ENCODE assay signal across 1 cellular context in the genomic region with DNA sequence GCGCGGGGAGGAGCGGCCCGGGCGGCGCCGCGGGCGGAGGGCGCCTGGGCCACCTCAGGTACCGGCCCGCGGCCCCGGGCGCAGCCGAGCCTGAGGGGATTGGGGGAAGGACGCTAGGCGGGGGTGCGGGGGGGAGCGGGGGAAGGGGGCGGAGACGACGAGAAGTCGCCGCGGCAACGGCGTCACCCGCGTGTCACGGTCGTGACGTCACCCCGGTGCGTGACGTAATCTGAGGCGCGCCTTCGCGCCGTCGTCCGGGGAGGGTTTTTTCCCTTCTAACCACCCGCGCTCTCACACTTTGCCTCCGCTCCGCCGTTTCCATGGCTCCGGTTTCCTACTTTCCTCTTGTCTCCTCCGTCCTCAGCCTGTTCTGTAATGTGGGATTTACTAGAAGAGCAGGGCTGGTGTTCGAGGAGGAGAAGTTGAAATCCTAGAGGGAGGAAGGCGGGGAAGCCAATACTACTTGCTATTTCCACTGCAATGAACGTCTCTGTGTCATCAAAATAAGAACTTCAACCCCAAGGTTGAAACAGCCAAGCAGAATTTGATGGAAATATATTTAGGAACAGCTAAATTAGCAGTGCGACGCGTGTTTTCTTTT.
TF ChIP-seq lines count a peak whose summit lies in the region.

A gene (minus strand): TSS at position 109 of the 601 bp plus-strand sequence. CDS start 226 bp downstream, outside the sequence.

TF ChIP-seq in K562, 482 proteins besides CTCF, POLR2A, EP300 and RAD21 (continued from another document and continues in another):
- TF ChIP-seq, protein P1, sequence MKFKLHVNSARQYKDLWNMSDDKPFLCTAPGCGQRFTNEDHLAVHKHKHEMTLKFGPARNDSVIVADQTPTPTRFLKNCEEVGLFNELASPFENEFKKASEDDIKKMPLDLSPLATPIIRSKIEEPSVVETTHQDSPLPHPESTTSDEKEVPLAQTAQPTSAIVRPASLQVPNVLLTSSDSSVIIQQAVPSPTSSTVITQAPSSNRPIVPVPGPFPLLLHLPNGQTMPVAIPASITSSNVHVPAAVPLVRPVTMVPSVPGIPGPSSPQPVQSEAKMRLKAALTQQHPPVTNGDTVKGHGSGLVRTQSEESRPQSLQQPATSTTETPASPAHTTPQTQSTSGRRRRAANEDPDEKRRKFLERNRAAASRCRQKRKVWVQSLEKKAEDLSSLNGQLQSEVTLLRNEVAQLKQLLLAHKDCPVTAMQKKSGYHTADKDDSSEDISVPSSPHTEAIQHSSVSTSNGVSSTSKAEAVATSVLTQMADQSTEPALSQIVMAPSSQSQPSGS (CRISPR knock-in tag; IDR thresholded peaks at IDR 0.05) = peak; percentile 76; the same call in 1 of the 2 replicates
- no peak for TF ChIP-seq PCBP1 (IDR thresholded peaks at IDR 0.05; ENCODE audit: low read depth, low read length, poor library complexity, severe bottlenecking)
- TF ChIP-seq MTA2 (IDR thresholded peaks at IDR 0.05; ENCODE audit: low read depth) = no peak
- no peak for TF ChIP-seq HIVEP1 (CRISPR knock-in tag; IDR thresholded peaks at IDR 0.05)
- TF ChIP-seq, protein P2, sequence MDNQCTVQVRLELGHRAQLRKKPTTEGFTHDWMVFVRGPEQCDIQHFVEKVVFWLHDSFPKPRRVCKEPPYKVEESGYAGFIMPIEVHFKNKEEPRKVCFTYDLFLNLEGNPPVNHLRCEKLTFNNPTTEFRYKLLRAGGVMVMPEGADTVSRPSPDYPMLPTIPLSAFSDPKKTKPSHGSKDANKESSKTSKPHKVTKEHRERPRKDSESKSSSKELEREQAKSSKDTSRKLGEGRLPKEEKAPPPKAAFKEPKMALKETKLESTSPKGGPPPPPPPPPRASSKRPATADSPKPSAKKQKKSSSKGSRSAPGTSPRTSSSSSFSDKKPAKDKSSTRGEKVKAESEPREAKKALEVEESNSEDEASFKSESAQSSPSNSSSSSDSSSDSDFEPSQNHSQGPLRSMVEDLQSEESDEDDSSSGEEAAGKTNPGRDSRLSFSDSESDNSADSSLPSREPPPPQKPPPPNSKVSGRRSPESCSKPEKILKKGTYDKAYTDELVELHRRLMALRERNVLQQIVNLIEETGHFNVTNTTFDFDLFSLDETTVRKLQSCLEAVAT (IDR thresholded peaks at IDR 0.05) = peak; percentile 79 to 94
- TF ChIP-seq, protein P3, sequence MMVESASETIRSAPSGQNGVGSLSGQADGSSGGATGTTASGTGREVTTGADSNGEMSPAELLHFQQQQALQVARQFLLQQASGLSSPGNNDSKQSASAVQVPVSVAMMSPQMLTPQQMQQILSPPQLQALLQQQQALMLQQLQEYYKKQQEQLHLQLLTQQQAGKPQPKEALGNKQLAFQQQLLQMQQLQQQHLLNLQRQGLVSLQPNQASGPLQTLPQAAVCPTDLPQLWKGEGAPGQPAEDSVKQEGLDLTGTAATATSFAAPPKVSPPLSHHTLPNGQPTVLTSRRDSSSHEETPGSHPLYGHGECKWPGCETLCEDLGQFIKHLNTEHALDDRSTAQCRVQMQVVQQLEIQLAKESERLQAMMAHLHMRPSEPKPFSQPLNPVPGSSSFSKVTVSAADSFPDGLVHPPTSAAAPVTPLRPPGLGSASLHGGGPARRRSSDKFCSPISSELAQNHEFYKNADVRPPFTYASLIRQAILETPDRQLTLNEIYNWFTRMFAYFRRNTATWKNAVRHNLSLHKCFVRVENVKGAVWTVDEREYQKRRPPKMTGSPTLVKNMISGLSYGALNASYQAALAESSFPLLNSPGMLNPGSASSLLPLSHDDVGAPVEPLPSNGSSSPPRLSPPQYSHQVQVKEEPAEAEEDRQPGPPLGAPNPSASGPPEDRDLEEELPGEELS (CRISPR knock-in tag; IDR thresholded peaks at IDR 0.05; ENCODE audit: borderline replicate concordance) = no peak
- TF ChIP-seq, protein P4, sequence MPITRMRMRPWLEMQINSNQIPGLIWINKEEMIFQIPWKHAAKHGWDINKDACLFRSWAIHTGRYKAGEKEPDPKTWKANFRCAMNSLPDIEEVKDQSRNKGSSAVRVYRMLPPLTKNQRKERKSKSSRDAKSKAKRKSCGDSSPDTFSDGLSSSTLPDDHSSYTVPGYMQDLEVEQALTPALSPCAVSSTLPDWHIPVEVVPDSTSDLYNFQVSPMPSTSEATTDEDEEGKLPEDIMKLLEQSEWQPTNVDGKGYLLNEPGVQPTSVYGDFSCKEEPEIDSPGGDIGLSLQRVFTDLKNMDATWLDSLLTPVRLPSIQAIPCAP (CRISPR knock-in tag; IDR thresholded peaks at IDR 0.05; ENCODE audit: borderline replicate concordance) = no peak
- peak; percentile 81 for TF ChIP-seq RFX5 (IDR thresholded peaks at IDR 0.05; ENCODE audit: low read depth, low read length)
- TF ChIP-seq CHCHD3 (CRISPR knock-in tag; IDR thresholded peaks at IDR 0.05) = no peak
- TF ChIP-seq SREBF1 (IDR thresholded peaks at IDR 0.05; ENCODE audit: borderline replicate concordance, low read depth, low read length) = no peak
- TF ChIP-seq NFATC3 (IDR thresholded peaks at IDR 0.05) = no peak
- no peak for TF ChIP-seq BMI1 (IDR thresholded peaks at IDR 0.05; ENCODE audit: low read length)
- TF ChIP-seq PPARD (CRISPR knock-in tag; IDR thresholded peaks at IDR 0.05) = no peak
- TF ChIP-seq TOE1 (IDR thresholded peaks at IDR 0.05; ENCODE audit: borderline replicate concordance) = peak; percentile 54
- no peak for TF ChIP-seq TOE1 (CRISPR knock-in tag; IDR thresholded peaks at IDR 0.05; ENCODE audit: borderline replicate concordance, low read depth)
- TF ChIP-seq ZNF699 (CRISPR knock-in tag; IDR thresholded peaks at IDR 0.05; ENCODE audit: insufficient replicate concordance) = no peak
- TF ChIP-seq FOXK1 (CRISPR knock-in tag; IDR thresholded peaks at IDR 0.05; ENCODE audit: borderline replicate concordance) = 0 out of 2 replicates have a peak, but pooled peaks have one; percentile 58
- TF ChIP-seq, protein P5, sequence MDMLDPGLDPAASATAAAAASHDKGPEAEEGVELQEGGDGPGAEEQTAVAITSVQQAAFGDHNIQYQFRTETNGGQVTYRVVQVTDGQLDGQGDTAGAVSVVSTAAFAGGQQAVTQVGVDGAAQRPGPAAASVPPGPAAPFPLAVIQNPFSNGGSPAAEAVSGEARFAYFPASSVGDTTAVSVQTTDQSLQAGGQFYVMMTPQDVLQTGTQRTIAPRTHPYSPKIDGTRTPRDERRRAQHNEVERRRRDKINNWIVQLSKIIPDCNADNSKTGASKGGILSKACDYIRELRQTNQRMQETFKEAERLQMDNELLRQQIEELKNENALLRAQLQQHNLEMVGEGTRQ (CRISPR knock-in tag; IDR thresholded peaks at IDR 0.05) = no peak
- TF ChIP-seq SOX6 (IDR thresholded peaks at IDR 0.05) = peak; percentile 55
- TF ChIP-seq, protein P6, sequence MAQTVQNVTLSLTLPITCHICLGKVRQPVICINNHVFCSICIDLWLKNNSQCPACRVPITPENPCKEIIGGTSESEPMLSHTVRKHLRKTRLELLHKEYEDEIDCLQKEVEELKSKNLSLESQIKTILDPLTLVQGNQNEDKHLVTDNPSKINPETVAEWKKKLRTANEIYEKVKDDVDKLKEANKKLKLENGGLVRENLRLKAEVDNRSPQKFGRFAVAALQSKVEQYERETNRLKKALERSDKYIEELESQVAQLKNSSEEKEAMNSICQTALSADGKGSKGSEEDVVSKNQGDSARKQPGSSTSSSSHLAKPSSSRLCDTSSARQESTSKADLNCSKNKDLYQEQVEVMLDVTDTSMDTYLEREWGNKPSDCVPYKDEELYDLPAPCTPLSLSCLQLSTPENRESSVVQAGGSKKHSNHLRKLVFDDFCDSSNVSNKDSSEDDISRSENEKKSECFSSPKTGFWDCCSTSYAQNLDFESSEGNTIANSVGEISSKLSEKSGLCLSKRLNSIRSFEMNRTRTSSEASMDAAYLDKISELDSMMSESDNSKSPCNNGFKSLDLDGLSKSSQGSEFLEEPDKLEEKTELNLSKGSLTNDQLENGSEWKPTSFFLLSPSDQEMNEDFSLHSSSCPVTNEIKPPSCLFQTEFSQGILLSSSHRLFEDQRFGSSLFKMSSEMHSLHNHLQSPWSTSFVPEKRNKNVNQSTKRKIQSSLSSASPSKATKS (CRISPR knock-in tag; IDR thresholded peaks at IDR 0.05) = no peak
- TF ChIP-seq NR4A1 (CRISPR knock-in tag; IDR thresholded peaks at IDR 0.05) = no peak
- TF ChIP-seq NR4A1 (tag; IDR thresholded peaks at IDR 0.05) = no peak
- 0 out of 4 replicates have a peak, but pooled peaks of 1 of the 2 experiments have one; percentile 43 for TF ChIP-seq TEAD1 (CRISPR knock-in tag; IDR thresholded peaks at IDR 0.05)
- TF ChIP-seq NFXL1 (CRISPR knock-in tag; IDR thresholded peaks at IDR 0.05) = no peak
- TF ChIP-seq CREB1 (IDR thresholded peaks at IDR 0.05) = peak; percentile 99
- TF ChIP-seq CREB1 (CRISPR knock-in tag; IDR thresholded peaks at IDR 0.05) = peak; percentile 98
- TF ChIP-seq ZNF584 (CRISPR knock-in tag; IDR thresholded peaks at IDR 0.05; ENCODE audit: low read depth) = 0 out of 2 replicates have a peak, but pooled peaks have one; percentile 56
- TF ChIP-seq CBX2 (IDR thresholded peaks at IDR 0.05; ENCODE audit: insufficient read depth, low read length, poor library complexity, severe bottlenecking) = no peak
- peak; percentile 77 for TF ChIP-seq ZNF384 (IDR thresholded peaks at IDR 0.05; ENCODE audit: low read depth, low read length)
- TF ChIP-seq, protein P7, sequence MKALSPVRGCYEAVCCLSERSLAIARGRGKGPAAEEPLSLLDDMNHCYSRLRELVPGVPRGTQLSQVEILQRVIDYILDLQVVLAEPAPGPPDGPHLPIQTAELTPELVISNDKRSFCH (CRISPR knock-in tag; IDR thresholded peaks at IDR 0.05) = no peak
- TF ChIP-seq, protein P7 (tag; IDR thresholded peaks at IDR 0.05) = peak; percentile 78
- peak; percentile 88; the same call in 1 of the 2 replicates for TF ChIP-seq POLR2H (tag; IDR thresholded peaks at IDR 0.05; ENCODE audit: low read depth)
- TF ChIP-seq RBM14 (IDR thresholded peaks at IDR 0.05; ENCODE audit: borderline replicate concordance, insufficient read depth, low read depth, low read length) = no peak
- TF ChIP-seq THRAP3 (IDR thresholded peaks at IDR 0.05; ENCODE audit: borderline replicate concordance) = no peak; the same call in 1 of the 2 replicates
- TF ChIP-seq, protein P8, sequence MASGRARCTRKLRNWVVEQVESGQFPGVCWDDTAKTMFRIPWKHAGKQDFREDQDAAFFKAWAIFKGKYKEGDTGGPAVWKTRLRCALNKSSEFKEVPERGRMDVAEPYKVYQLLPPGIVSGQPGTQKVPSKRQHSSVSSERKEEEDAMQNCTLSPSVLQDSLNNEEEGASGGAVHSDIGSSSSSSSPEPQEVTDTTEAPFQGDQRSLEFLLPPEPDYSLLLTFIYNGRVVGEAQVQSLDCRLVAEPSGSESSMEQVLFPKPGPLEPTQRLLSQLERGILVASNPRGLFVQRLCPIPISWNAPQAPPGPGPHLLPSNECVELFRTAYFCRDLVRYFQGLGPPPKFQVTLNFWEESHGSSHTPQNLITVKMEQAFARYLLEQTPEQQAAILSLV (tag; IDR thresholded peaks at IDR 0.05) = no peak
- no peak for TF ChIP-seq STAG1 (CRISPR knock-in tag; IDR thresholded peaks at IDR 0.05; ENCODE audit: borderline replicate concordance)
- TF ChIP-seq HNRNPL (IDR thresholded peaks at IDR 0.05; ENCODE audit: low read depth, low read length) = no peak
- no peak for TF ChIP-seq MTF1 (CRISPR knock-in tag; IDR thresholded peaks at IDR 0.05; ENCODE audit: borderline replicate concordance)
- TF ChIP-seq CBFB (CRISPR knock-in tag; IDR thresholded peaks at IDR 0.05) = no peak
- TF ChIP-seq, protein P9, sequence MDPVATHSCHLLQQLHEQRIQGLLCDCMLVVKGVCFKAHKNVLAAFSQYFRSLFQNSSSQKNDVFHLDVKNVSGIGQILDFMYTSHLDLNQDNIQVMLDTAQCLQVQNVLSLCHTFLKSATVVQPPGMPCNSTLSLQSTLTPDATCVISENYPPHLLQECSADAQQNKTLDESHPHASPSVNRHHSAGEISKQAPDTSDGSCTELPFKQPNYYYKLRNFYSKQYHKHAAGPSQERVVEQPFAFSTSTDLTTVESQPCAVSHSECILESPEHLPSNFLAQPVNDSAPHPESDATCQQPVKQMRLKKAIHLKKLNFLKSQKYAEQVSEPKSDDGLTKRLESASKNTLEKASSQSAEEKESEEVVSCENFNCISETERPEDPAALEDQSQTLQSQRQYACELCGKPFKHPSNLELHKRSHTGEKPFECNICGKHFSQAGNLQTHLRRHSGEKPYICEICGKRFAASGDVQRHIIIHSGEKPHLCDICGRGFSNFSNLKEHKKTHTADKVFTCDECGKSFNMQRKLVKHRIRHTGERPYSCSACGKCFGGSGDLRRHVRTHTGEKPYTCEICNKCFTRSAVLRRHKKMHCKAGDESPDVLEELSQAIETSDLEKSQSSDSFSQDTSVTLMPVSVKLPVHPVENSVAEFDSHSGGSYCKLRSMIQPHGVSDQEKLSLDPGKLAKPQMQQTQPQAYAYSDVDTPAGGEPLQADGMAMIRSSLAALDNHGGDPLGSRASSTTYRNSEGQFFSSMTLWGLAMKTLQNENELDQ (CRISPR knock-in tag; IDR thresholded peaks at IDR 0.05; ENCODE audit: borderline replicate concordance) = no peak
- no peak for TF ChIP-seq PYGO2 (tag; IDR thresholded peaks at IDR 0.05)
- no peak for TF ChIP-seq PRMT5 (CRISPR knock-in tag; IDR thresholded peaks at IDR 0.05)
- TF ChIP-seq HNRNPK (IDR thresholded peaks at IDR 0.05; ENCODE audit: low read depth, low read length, poor library complexity, severe bottlenecking) = no peak
- TF ChIP-seq KDM5B (IDR thresholded peaks at IDR 0.05; ENCODE audit: insufficient replicate concordance, low read depth, low read length) = peak; percentile 99
- no peak for TF ChIP-seq BCL6 (CRISPR knock-in tag; IDR thresholded peaks at IDR 0.05)
- TF ChIP-seq, protein P10, sequence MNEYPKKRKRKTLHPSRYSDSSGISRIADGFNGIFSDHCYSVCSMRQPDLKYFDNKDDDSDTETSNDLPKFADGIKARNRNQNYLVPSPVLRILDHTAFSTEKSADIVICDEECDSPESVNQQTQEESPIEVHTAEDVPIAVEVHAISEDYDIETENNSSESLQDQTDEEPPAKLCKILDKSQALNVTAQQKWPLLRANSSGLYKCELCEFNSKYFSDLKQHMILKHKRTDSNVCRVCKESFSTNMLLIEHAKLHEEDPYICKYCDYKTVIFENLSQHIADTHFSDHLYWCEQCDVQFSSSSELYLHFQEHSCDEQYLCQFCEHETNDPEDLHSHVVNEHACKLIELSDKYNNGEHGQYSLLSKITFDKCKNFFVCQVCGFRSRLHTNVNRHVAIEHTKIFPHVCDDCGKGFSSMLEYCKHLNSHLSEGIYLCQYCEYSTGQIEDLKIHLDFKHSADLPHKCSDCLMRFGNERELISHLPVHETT (CRISPR knock-in tag; conservative IDR thresholded peaks at IDR 0.05 in 1 of 2, IDR thresholded peaks at IDR 0.05 in 1 of 2) = no peak; a peak in 2 of 4 replicates
- TF ChIP-seq SMAD3 (CRISPR knock-in tag; conservative IDR thresholded peaks at IDR 0.05) = no peak
- TF ChIP-seq HDAC2 (IDR thresholded peaks at IDR 0.05) = peak; percentile 78; the same call in 1 of the 2 replicates
- TF ChIP-seq, protein P11, sequence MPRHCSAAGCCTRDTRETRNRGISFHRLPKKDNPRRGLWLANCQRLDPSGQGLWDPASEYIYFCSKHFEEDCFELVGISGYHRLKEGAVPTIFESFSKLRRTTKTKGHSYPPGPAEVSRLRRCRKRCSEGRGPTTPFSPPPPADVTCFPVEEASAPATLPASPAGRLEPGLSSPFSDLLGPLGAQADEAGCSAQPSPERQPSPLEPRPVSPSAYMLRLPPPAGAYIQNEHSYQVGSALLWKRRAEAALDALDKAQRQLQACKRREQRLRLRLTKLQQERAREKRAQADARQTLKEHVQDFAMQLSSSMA (CRISPR knock-in tag; IDR thresholded peaks at IDR 0.05) = no peak
- TF ChIP-seq, protein P12, sequence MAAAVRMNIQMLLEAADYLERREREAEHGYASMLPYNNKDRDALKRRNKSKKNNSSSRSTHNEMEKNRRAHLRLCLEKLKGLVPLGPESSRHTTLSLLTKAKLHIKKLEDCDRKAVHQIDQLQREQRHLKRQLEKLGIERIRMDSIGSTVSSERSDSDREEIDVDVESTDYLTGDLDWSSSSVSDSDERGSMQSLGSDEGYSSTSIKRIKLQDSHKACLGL (CRISPR knock-in tag; IDR thresholded peaks at IDR 0.05; ENCODE audit: borderline replicate concordance, poor library complexity, severe bottlenecking) = no peak
